Comparison of ENCODE assay signal across 12 cellular contexts in genomic region chr4:83221897-83222441, GRCh38.
DNase-seq lines count a peak whose midpoint lies in the region; ATAC-seq and TF ChIP-seq lines count a peak whose summit lies in the region.
"Had no signal": no experiment of that assay in that cellular context is flagged by ENCODE, and none has a peak within 500 bp of the region (broad histone marks: within the 10 kb centered on the region; RNA-seq: fewer than 3 reads in every experiment).

No MANE protein-coding gene starts in this region.

- H2AFZ ChIP-seq in KMS-11 (ENCODE audit: low read depth) = no peak overlapping the region
- H2AFZ ChIP-seq: parathyroid adenoma had no signal

- TF ChIP-seq CTCF in KMS-11 (conservative IDR thresholded peaks at IDR 0.05; ENCODE audit: low read depth, low read length) = no peak

- ATAC-seq in GM18499 (IDR thresholded peaks at IDR 0.05; ENCODE audit: insufficient read depth, unreplicated experiment) (peak; percentile 27), GM19467 (IDR thresholded peaks at IDR 0.05; ENCODE audit: unreplicated experiment) (peak; percentile 39), HG02973 (IDR thresholded peaks at IDR 0.05; ENCODE audit: unreplicated experiment) (peak; percentile 38)

- H3K4me1 ChIP-seq in KMS-11 (ENCODE audit: low read depth, poor library complexity, severe bottlenecking) = peaks cover 67% of the 10 kb centered on the region
- H3K4me1 ChIP-seq: parathyroid adenoma had no signal

- no peaks in the 10 kb centered on the region for H3K27me3 ChIP-seq in KMS-11 (ENCODE audit: insufficient read depth, low read depth)

- H3K9ac ChIP-seq in KMS-11 = no peak overlapping the region
- H3K9ac ChIP-seq: parathyroid adenoma had no signal

- no peak overlapping the region for H3K4me3 ChIP-seq in KMS-11 (IDR thresholded peaks at IDR 0.05; ENCODE audit: insufficient read depth, low read depth, low read length)

- H3K27ac ChIP-seq in KMS-11 = peak overlapping the region; percentile 10; the same call in 1 of the 2 replicates
- H3K27ac ChIP-seq: parathyroid adenoma had no signal

- H3K79me2 ChIP-seq in KMS-11 (ENCODE audit: insufficient read depth, low read depth) = no peaks in the 10 kb centered on the region
- H3K79me2 ChIP-seq: parathyroid adenoma had no signal

- no peaks in the 10 kb centered on the region for H4K20me1 ChIP-seq in KMS-11 (ENCODE audit: insufficient read depth)

- DNase-seq in superior temporal gyrus (ENCODE audit: extremely low spot score) (no peak), D341Med (ENCODE audit: low spot score) (no peak), DMS53 treated with DMSO at 0.1 percent for 48 hours (lab: John Stamatoyannopoulos, UW; ENCODE audit: unreplicated experiment) (no peak)
- DNase-seq in activated CD4-positive, alpha-beta T cell treated with anti-CD3 and anti-CD28 coated beads, Interleukin-2, amount 50 U/mL, for 1 hour = no peak
- DNase-seq: cerebellar nuclear complex, NCI-H187 treated with DMSO at 0.1 percent for 48 hours, substantia nigra had no signal

- no peaks in the 10 kb centered on the region for H3K36me3 ChIP-seq in KMS-11 (ENCODE audit: insufficient read depth)

- peak overlapping the region; percentile 90 for H3K4me2 ChIP-seq in KMS-11
